9 cellular contexts compared by ENCODE assay signal in genomic region chr2:144596074-144596871, GRCh38.
DNase-seq lines count a peak whose midpoint lies in the region; ATAC-seq and TF ChIP-seq lines count a peak whose summit lies in the region.
"Had no signal": no experiment of that assay in that cellular context is flagged by ENCODE, and none has a peak within 500 bp of the region (broad histone marks: within the 10 kb centered on the region; RNA-seq: fewer than 3 reads in every experiment).

No MANE protein-coding gene starts in this region.

- no peak overlapping the region for H3K4me3 ChIP-seq in GM23338
- no peak overlapping the region for H3K4me3 ChIP-seq in astrocyte of the spinal cord (ENCODE audit: low read depth, low read length)

- H3K4me1 ChIP-seq in GM23338 (ENCODE audit: insufficient read depth), result peaks cover 46% of the 10 kb centered on the region

- H3K36me3 ChIP-seq in GM23338 (ENCODE audit: insufficient read depth), result no peaks in the 10 kb centered on the region

- no peak overlapping the region for H3K27ac Mint-ChIP-seq in GM23338
- H3K27ac Mint-ChIP-seq in mesothelial cell of epicardium, result peak overlapping the region; percentile 88

- no peaks in the 10 kb centered on the region for H3K79me2 ChIP-seq in GM23338 (replicated peaks; ENCODE audit: insufficient read depth)

- ATAC-seq in GM23338, result peak; percentile 43; the same call in 2 of the 3 replicates

- no peaks in the 10 kb centered on the region for H4K20me1 ChIP-seq in GM23338 (replicated peaks; ENCODE audit: insufficient read depth)

- TF ChIP-seq CTCF in GM10248 (IDR thresholded peaks at IDR 0.05; ENCODE audit: control extremely low read depth, extremely low read depth, low read depth, missing control alignments), result no peak
- no peak for TF ChIP-seq CTCF in GM23338 (conservative IDR thresholded peaks at IDR 0.05; ENCODE audit: low read depth in 2 of 2)
- no peak for TF ChIP-seq CTCF in astrocyte of the spinal cord (IDR thresholded peaks at IDR 0.05; ENCODE audit: low read depth, low read length)
- no peak for TF ChIP-seq CTCF in mesothelial cell of epicardium (IDR thresholded peaks at IDR 0.05; ENCODE audit: unreplicated experiment)

- peak overlapping the region; percentile 9; the same call in 1 of the 2 replicates for H3K4me2 ChIP-seq in GM23338
- H3K4me2 ChIP-seq: KMS-11 had no signal

- H3K36me3 Mint-ChIP-seq in GM23338 (ENCODE audit: low read depth) (no peaks in the 10 kb centered on the region), mesothelial cell of epicardium (peaks cover 4% of the 10 kb centered on the region)

- CTCF ChIA-PET in GM10248 (lab: Yijun Ruan, JAX), result interaction anchor here (1.6 kb wide), 1 partner anchor 8 kb away, joined by 3 read pairs; no protein-coding TSS in a partner anchor

- no peaks in the 10 kb centered on the region for H3F3A ChIP-seq in GM23338 (replicated peaks; ENCODE audit: low read depth)

- no peak overlapping the region for H3K27ac ChIP-seq in GM23338 (ENCODE audit: low read depth)
- H3K27ac ChIP-seq: KMS-11 had no signal

- no peaks in the 10 kb centered on the region for H3K9me2 ChIP-seq in GM23338 (ENCODE audit: insufficient read depth)

- POLR2A ChIA-PET in GM10248 (lab: Yijun Ruan, JAX), result no interaction called here

- peak overlapping the region; percentile 39; the same call in 1 of the 2 replicates for H2AFZ ChIP-seq in GM23338

- DNase-seq in GM10248 (ENCODE audit: extremely low spot score) (peak; percentile 19), GM23338 (ENCODE audit: low spot score) (peak; percentile 17), M059J (ENCODE audit: low read depth) (peak; percentile 76), astrocyte of the spinal cord (ENCODE audit: low read depth, low spot score) (peak; percentile 63), mesothelial cell of epicardium (ENCODE audit: low spot score in 2 of 2, unreplicated experiment in 2 of 2) (no peak), activated gamma-delta T cell (lab: John Stamatoyannopoulos, UW) (no peak), cerebellar cortex (ENCODE audit: low spot score) (no peak), NCI-H1436 treated with DMSO at 0.1 percent for 48 hours (lab: John Stamatoyannopoulos, UW) (no peak)

- H3K27me3 Mint-ChIP-seq in GM23338 (ENCODE audit: insufficient read depth, low read depth, poor library complexity), result no peaks in the 10 kb centered on the region
- no peaks in the 10 kb centered on the region for H3K27me3 Mint-ChIP-seq in mesothelial cell of epicardium (ENCODE audit: low read depth)

- H3K4me3 Mint-ChIP-seq in GM23338 (no peak overlapping the region), mesothelial cell of epicardium (no peak overlapping the region)

- no peaks in the 10 kb centered on the region for H3K27me3 ChIP-seq in GM23338 (ENCODE audit: insufficient read depth)

- in situ Hi-C loops in astrocyte of the spinal cord (cut with HindIII; ENCODE audit: low sequenced_read_pairs), result no loop called here

- no peaks in the 10 kb centered on the region for H3K9me3 Mint-ChIP-seq in GM23338
- H3K9me3 Mint-ChIP-seq in mesothelial cell of epicardium, result peaks cover 10% of the 10 kb centered on the region

- peaks cover 45% of the 10 kb centered on the region for H3K4me1 Mint-ChIP-seq in GM23338
- peaks cover 19% of the 10 kb centered on the region for H3K4me1 Mint-ChIP-seq in mesothelial cell of epicardium

TF ChIP-seq in GM23338, 12 proteins besides CTCF, POLR2A, EP300 and RAD21 (continues in another document):
- no peak for TF ChIP-seq REST (IDR thresholded peaks at IDR 0.05; ENCODE audit: unreplicated experiment)
- TF ChIP-seq NANOG (IDR thresholded peaks at IDR 0.05; ENCODE audit: borderline replicate concordance), result no peak
- TF ChIP-seq ETS1 (IDR thresholded peaks at IDR 0.05), result no peak
- TF ChIP-seq EZH2phosphoT487 (IDR thresholded peaks at IDR 0.05; ENCODE audit: unreplicated experiment), result no peak
- no peak for TF ChIP-seq ZNF331 (CRISPR knock-in tag; IDR thresholded peaks at IDR 0.05; ENCODE audit: low read depth)

Comparison
In these comparisons a context has a peak if more than half of its experiments do, and no peak if none do; other contexts are left out.
1. DNase-seq: peak in GM10248 (single experiment), GM23338 (single experiment), M059J (single experiment) and astrocyte of the spinal cord (single experiment); none in mesothelial cell of epicardium (0 of 2), activated gamma-delta T cell (single experiment), cerebellar cortex (single experiment) and NCI-H1436 treated with DMSO at 0.1 percent for 48 hours (single experiment).